8 cellular contexts compared by ENCODE assay signal in the genomic region with DNA sequence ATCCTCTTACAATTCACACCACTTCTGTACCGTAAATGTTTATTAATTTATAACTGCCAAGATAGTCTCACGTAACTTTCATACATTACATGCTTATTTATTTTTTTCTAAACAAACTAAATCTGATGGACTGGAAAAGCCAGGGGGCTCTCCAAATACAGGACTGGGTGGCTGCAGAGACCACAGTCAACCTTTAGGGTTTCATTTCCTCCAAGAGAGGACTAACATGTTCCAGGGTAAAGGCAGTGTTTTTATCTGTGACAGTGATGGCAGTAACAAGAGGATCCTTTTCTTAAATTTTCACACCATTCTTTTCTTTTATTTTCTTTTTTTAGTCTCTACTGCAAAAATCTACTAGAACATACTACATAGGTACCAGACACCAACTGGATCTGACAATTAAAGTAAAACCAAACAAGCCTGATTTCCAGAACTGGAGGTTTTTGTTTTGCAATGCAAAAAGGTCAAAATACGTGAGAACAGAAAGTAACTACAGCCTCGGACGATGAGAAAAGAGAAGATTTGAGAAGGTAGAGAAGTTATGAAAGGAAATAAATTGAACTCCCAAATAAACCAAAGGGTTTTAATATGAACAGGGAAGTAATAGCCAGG. TPM values are rescaled to one million over a fixed set of nuclear protein-coding genes. Genes with fewer than 3 reads are reported as not detected.
A peak's percentile ranks its signal among the peaks of the same experiment; 100 is the strongest.
DNase-seq lines count a peak whose midpoint lies in the region; ATAC-seq, FAIRE-seq and TF ChIP-seq lines count a peak whose summit lies in the region.

No MANE protein-coding gene starts in this region.

- H2BK120ac ChIP-seq in mesendoderm (ENCODE audit: low read depth, low read length): no peak overlapping the region

- intact Hi-C loops in mammary epithelial cell (cut with micrococcal nuclease): no loop called here

- H3K27ac ChIP-seq in Karpas-422 (ENCODE audit: low read length): peak overlapping the region; percentile 76
- H3K27ac ChIP-seq in mammary epithelial cell (ENCODE audit: insufficient read depth, low read depth, low read length): peak overlapping the region; percentile 93
- H3K27ac ChIP-seq in mesendoderm (ENCODE audit: low read depth, low read length): no peak overlapping the region

- BruUV-seq in mammary epithelial cell (replicated peaks; lab: Mats Ljungman, UMichigan): TSS peak; percentile 38

- ATAC-seq in GM21576 (IDR thresholded peaks at IDR 0.05; ENCODE audit: unreplicated experiment): peak; percentile 41

- H3K9me3 ChIP-seq in Karpas-422 (ENCODE audit: low read length): no peaks in the 10 kb centered on the region
- H3K9me3 ChIP-seq in mammary epithelial cell (replicated peaks; ENCODE audit: insufficient read depth, low read length): no peaks in the 10 kb centered on the region

- dilution Hi-C loops in mammary epithelial cell (cut with HindIII; ENCODE audit: low sequenced_read_pairs): no loop called here

- no peak overlapping the region for H2BK15ac ChIP-seq in mesendoderm (replicated peaks; ENCODE audit: low read depth)

- DNase-seq in GM13976 (ENCODE audit: low spot score) (peak; percentile 48), Karpas-422 (peak; percentile 73), mammary epithelial cell (no peak), mesendoderm (peak; percentile 45), SHP77 (lab: John Stamatoyannopoulos, UW) (no peak), DMS153 (lab: John Stamatoyannopoulos, UW) (no peak), H54 (ENCODE audit: insufficient read length, low spot score) (no peak)

- H2AFZ ChIP-seq in Karpas-422 (ENCODE audit: low read length) (no peak overlapping the region), mammary epithelial cell (ENCODE audit: low read depth, low read length) (peak overlapping the region; percentile 93)

- WGBS in mammary epithelial cell (ENCODE audit: low coverage, missing lambda C conversion rate): 41% methylated on average over 5 of the region's 5 CpGs
- 100% methylated on average over 2 of the region's 5 CpGs for WGBS in mesendoderm (ENCODE audit: extremely low coverage, insufficient coverage, low lambda C conversion rate)

- no peak for TF ChIP-seq CTCF in GM13976 (IDR thresholded peaks at IDR 0.05; ENCODE audit: borderline replicate concordance, control extremely low read depth, extremely low read depth, insufficient read depth, missing control alignments)
- no peak for TF ChIP-seq CTCF in mammary epithelial cell (conservative IDR thresholded peaks at IDR 0.05 in 1 of 2, IDR thresholded peaks at IDR 0.05 in 1 of 2; ENCODE audit: extremely low read depth in 1 of 2, insufficient read depth in 1 of 2, low read depth in 1 of 2, low read length in 2 of 2)

- in situ Hi-C loops in GM13976 (cut with MboI; ENCODE audit: low sequenced_read_pairs, unreplicated experiment) (no loop called here), mammary epithelial cell (cut with MboI; ENCODE audit: low sequenced_read_pairs in 2 of 2) (no loop called here)

- H3K36me3 ChIP-seq in Karpas-422 (ENCODE audit: insufficient read depth, low read length) (no peaks in the 10 kb centered on the region), mammary epithelial cell (ENCODE audit: insufficient read depth, low read length) (no peaks in the 10 kb centered on the region), mesendoderm (ENCODE audit: control insufficient read depth, insufficient read depth, low read length) (no peaks in the 10 kb centered on the region)

- H4K8ac ChIP-seq in mesendoderm (ENCODE audit: low read depth, low read length): no peak overlapping the region

- H3K27me3 ChIP-seq in Karpas-422 (ENCODE audit: low read length) (no peaks in the 10 kb centered on the region), mammary epithelial cell (ENCODE audit: insufficient read depth, low read length) (no peaks in the 10 kb centered on the region), mesendoderm (ENCODE audit: insufficient read depth, low read length, poor library complexity) (no peaks in the 10 kb centered on the region)

- no peak overlapping the region for H3K18ac ChIP-seq in mesendoderm (ENCODE audit: low read length)

- CTCF ChIA-PET in mammary epithelial cell (lab: Charles Lee; ENCODE audit: low non-redundant PET): interaction anchor here (0.7 to 0.9 kb wide), 2 partner anchors 78 to 1160 kb away, joined by 3 to 4 read pairs; no protein-coding TSS in a partner anchor

- H4K5ac ChIP-seq in mesendoderm (ENCODE audit: low read length): no peak overlapping the region

- no peak overlapping the region for H3K56ac ChIP-seq in mesendoderm (ENCODE audit: low read length)

- H4K20me1 ChIP-seq in Karpas-422 (ENCODE audit: insufficient read depth, low read depth, low read length) (no peaks in the 10 kb centered on the region), mammary epithelial cell (ENCODE audit: insufficient read depth, low read length) (no peaks in the 10 kb centered on the region)

- H3K4me1 ChIP-seq in Karpas-422 (ENCODE audit: low read length) (peaks cover 61% of the 10 kb centered on the region), mammary epithelial cell (ENCODE audit: insufficient read depth, low read length) (peaks cover 24% of the 10 kb centered on the region), mesendoderm (ENCODE audit: control insufficient read depth, low read depth, low read length) (peaks cover 4% of the 10 kb centered on the region)

- H3K23ac ChIP-seq in mesendoderm (ENCODE audit: low read length): no peak overlapping the region

- H3K9ac ChIP-seq in Karpas-422 (ENCODE audit: low read length) (peak overlapping the region; percentile 79), mammary epithelial cell (ENCODE audit: insufficient read depth, low read length) (peak overlapping the region; percentile 88), mesendoderm (ENCODE audit: low read length) (peak overlapping the region; percentile 4)

- no peak for TF ChIP-seq POLR2A in H54 (IDR thresholded peaks at IDR 0.05; ENCODE audit: low read depth, low read length)

- peaks cover 55% of the 10 kb centered on the region for H3K79me2 ChIP-seq in Karpas-422 (ENCODE audit: low read length)
- peaks cover 40% of the 10 kb centered on the region for H3K79me2 ChIP-seq in mammary epithelial cell (ENCODE audit: insufficient read depth, low read length)
- H3K79me2 ChIP-seq in mesendoderm (ENCODE audit: control insufficient read depth, insufficient read depth, low read length): peaks cover 14% of the 10 kb centered on the region

- no peak overlapping the region for H2AK5ac ChIP-seq in mesendoderm (ENCODE audit: low read length)

- no peak overlapping the region for H3K4ac ChIP-seq in mesendoderm (ENCODE audit: low read depth, low read length)

- H3K9me2 ChIP-seq in Karpas-422 (replicated peaks; ENCODE audit: insufficient read depth, low read length): no peaks in the 10 kb centered on the region

- no peaks in the 10 kb centered on the region for H3K79me1 ChIP-seq in mesendoderm (ENCODE audit: low read length)

- H2BK5ac ChIP-seq in mesendoderm (ENCODE audit: low read length): no peak overlapping the region

- no peak for FAIRE-seq in H54 (lab: Jason Lieb, UNC)

- peak overlapping the region; percentile 82 for H3K4me2 ChIP-seq in Karpas-422 (ENCODE audit: low read depth, low read length, poor library complexity, severe bottlenecking)
- peak overlapping the region; percentile 76 for H3K4me2 ChIP-seq in mammary epithelial cell (ENCODE audit: insufficient read depth, low read depth, low read length)
- H3K4me2 ChIP-seq in mesendoderm (ENCODE audit: low read length): peak overlapping the region; percentile 81

- H3K4me3 ChIP-seq in Karpas-422 (ENCODE audit: low read length) (peak overlapping the region; percentile 65), mammary epithelial cell (replicated peaks in 1 of 3; ENCODE audit: insufficient read depth in 1 of 3, low read depth in 2 of 3, low read length in 3 of 3) (peak overlapping the region; percentile 72 to 80 (median 80)), mesendoderm (ENCODE audit: low read length) (peak overlapping the region; percentile 62)

RNA-seq across cellular contexts. Expression of gene LMBRD1, which starts 1.2 kb away (rescaled TPM):
- 23.5 and 53.6 TPM in 2 replicates for total RNA-seq in Karpas-422 (2014; rRNA removed; shearing (Covaris generic); ENCODE audit: low replicate concordance)
- total RNA-seq in mammary epithelial cell: 10 to 100 TPM; 17.7 to 30.0 TPM
- polyA plus RNA-seq in mammary epithelial cell: 8.6 TPM
- polyA minus RNA-seq in mammary epithelial cell: 31.4 TPM
- 18.1 TPM for polyA plus RNA-seq in mesendoderm (2013, experiment 1 of 2)
- 17.5 TPM for polyA plus RNA-seq in mesendoderm (2013, experiment 2 of 2)

Comparison
In these comparisons a context has a peak if more than half of its experiments do, and no peak if none do; other contexts are left out.
1. DNase-seq: peak in GM13976 (single experiment), Karpas-422 (single experiment) and mesendoderm (single experiment); none in mammary epithelial cell (single experiment), SHP77 (0 of 2), DMS153 (single experiment) and H54 (single experiment).
2. H3K9ac ChIP-seq: peak in every context shown above with its lines; median percentile 88 in mammary epithelial cell; 79 in Karpas-422; 4 in mesendoderm.
3. Peak in every context shown above with its lines, with median percentiles within 50 percentile points of each other: H3K4me2 ChIP-seq and H3K4me3 ChIP-seq.